ENCODE assay signal across 1 cellular context in the genomic region with DNA sequence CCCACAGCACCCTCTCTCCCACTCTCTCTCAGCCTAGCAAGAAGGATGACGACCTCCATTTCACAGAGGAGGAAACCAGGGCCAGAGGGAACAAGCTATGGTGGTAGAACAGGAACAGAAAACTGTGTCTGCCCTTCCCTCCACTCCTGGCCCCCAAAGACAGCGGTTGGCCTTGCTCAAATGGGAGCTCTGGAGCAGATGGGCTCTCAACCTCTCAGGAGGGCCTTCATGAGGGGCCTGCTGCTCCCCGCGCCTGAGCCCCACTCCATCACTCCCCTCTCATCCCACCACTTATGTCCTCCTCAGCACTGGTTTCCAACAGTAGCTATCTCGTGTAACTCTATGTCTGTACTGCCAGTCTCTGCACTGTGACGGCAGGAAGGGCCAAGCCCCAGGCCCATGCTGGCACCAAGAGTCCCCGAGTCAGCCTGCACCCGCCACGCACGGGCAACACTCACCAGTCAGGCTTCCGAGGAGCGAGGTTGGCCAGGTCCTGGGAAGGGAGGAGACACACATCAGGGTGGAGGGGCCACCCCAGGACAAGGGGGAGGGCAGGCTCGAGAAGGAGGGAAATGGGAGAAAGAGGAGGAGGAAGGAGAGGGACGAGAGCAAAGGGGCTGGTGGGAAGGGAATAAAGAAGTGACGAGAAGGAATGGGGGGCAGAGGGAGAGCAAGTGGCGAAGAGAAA.
TF ChIP-seq lines count a peak whose summit lies in the region.

No MANE protein-coding gene starts in this region.

TF ChIP-seq in K562, 482 proteins besides CTCF, POLR2A, EP300 and RAD21:
- TF ChIP-seq SMC3 (conservative IDR thresholded peaks at IDR 0.05; ENCODE audit: insufficient read depth, low read depth, low read length) (no peak), TSC22D4 (tag; IDR thresholded peaks at IDR 0.05) (0 out of 2 replicates have a peak, but pooled peaks have one; percentile 62), HBP1 (CRISPR knock-in tag; IDR thresholded peaks at IDR 0.05) (0 out of 2 replicates have a peak, but pooled peaks have one; percentile 35), CREB1 (IDR thresholded peaks at IDR 0.05) (no peak), CREB1 (CRISPR knock-in tag; IDR thresholded peaks at IDR 0.05) (0 out of 2 replicates have a peak, but pooled peaks have one; percentile 35), FOXK2 (conservative IDR thresholded peaks at IDR 0.05 in 1 of 2, IDR thresholded peaks at IDR 0.05 in 1 of 2; ENCODE audit: low read depth in 2 of 2) (no peak), ZNF780A (CRISPR knock-in tag; IDR thresholded peaks at IDR 0.05) (no peak), XRCC4 (IDR thresholded peaks at IDR 0.05; ENCODE audit: extremely low read depth, insufficient read depth, insufficient read length) (no peak), ZNF282 (CRISPR knock-in tag; IDR thresholded peaks at IDR 0.05) (no peak), CEBPG (CRISPR knock-in tag; IDR thresholded peaks at IDR 0.05) (0 out of 2 replicates have a peak, but pooled peaks have one; percentile 10), CEBPG (tag; conservative IDR thresholded peaks at IDR 0.05 in 1 of 2, IDR thresholded peaks at IDR 0.05 in 1 of 2) (no peak), POLR2G (IDR thresholded peaks at IDR 0.05; ENCODE audit: low read depth, low read length) (peak; percentile 32; the same call in 1 of the 2 replicates)
- TF ChIP-seq, protein P1, sequence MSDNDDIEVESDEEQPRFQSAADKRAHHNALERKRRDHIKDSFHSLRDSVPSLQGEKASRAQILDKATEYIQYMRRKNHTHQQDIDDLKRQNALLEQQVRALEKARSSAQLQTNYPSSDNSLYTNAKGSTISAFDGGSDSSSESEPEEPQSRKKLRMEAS (CRISPR knock-in tag; IDR thresholded peaks at IDR 0.05): 0 out of 2 replicates have a peak, but pooled peaks have one; percentile 16
- TF ChIP-seq, protein P2, sequence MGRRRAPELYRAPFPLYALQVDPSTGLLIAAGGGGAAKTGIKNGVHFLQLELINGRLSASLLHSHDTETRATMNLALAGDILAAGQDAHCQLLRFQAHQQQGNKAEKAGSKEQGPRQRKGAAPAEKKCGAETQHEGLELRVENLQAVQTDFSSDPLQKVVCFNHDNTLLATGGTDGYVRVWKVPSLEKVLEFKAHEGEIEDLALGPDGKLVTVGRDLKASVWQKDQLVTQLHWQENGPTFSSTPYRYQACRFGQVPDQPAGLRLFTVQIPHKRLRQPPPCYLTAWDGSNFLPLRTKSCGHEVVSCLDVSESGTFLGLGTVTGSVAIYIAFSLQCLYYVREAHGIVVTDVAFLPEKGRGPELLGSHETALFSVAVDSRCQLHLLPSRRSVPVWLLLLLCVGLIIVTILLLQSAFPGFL (CRISPR knock-in tag; IDR thresholded peaks at IDR 0.05): no peak
- TF ChIP-seq, protein P3, sequence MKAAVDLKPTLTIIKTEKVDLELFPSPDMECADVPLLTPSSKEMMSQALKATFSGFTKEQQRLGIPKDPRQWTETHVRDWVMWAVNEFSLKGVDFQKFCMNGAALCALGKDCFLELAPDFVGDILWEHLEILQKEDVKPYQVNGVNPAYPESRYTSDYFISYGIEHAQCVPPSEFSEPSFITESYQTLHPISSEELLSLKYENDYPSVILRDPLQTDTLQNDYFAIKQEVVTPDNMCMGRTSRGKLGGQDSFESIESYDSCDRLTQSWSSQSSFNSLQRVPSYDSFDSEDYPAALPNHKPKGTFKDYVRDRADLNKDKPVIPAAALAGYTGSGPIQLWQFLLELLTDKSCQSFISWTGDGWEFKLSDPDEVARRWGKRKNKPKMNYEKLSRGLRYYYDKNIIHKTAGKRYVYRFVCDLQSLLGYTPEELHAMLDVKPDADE (conservative IDR thresholded peaks at IDR 0.05; ENCODE audit: control insufficient read depth, low read depth, low read length): no peak
